ENCODE assay signal across 21 cellular contexts in genomic region chr7:140734096-140734495, GRCh38.
"Had no signal": no experiment of that assay in that cellular context is flagged by ENCODE, and none has a peak within 500 bp of the region (broad histone marks: within the 10 kb centered on the region; RNA-seq: fewer than 3 reads in every experiment).

No MANE protein-coding gene starts in this region.

- H3K4me3 ChIP-seq: lung, pancreas had no signal

- H3K9me3 Mint-ChIP-seq: dendritic cell treated with granulocyte-macrophage colony-stimulating factor and Interleukin-4, amounts not matched to agents 40 ng/mL and 50 ng/mL, for 4 days; effector memory CD8-positive, alpha-beta T cell; natural killer cell treated with Interleukin-12 subunit alpha and Interleukin-12 subunit beta and Interleukin-15 and Interleukin-18, amount 100 ng/mL, for 72 hours had no signal

- H3K9me3 ChIP-seq: pancreas had no signal

- DNase-seq: effector memory CD8-positive, alpha-beta T cell; erythroblast; foreskin keratinocyte; head of caudate nucleus; hippocampal formation; left colon; left ventricle myocardium superior; mesenchymal stem cell; midbrain; occipital lobe; pancreas; right cardiac atrium; small intestine; stimulated activated CD4-positive, alpha-beta T cell treated with anti-CD3 and anti-CD28 coated beads, Interleukin-12 subunit alpha, Interleukin-12 subunit beta, amount 100 ng/mL, for 4 hours; stimulated activated naive CD4-positive, alpha-beta T cell treated with Interleukin-2 at 50 U/mL for 16 hours; trophoblast cell had no signal

- ATAC-seq: effector memory CD8-positive, alpha-beta T cell; foreskin keratinocyte; left colon; left ventricle myocardium superior; natural killer cell treated with Interleukin-12 subunit alpha and Interleukin-12 subunit beta and Interleukin-15 and Interleukin-18, amount 100 ng/mL, for 72 hours; pancreas; right cardiac atrium had no signal

- H3K27me3 Mint-ChIP-seq: dendritic cell treated with granulocyte-macrophage colony-stimulating factor and Interleukin-4, amounts not matched to agents 40 ng/mL and 50 ng/mL, for 4 days; effector memory CD8-positive, alpha-beta T cell; natural killer cell treated with Interleukin-12 subunit alpha and Interleukin-12 subunit beta and Interleukin-15 and Interleukin-18, amount 100 ng/mL, for 72 hours; progenitor cell of endocrine pancreas had no signal

- FAIRE-seq: endothelial cell of umbilical vein had no signal

- H3K4me3 Mint-ChIP-seq: dendritic cell treated with granulocyte-macrophage colony-stimulating factor and Interleukin-4, amounts not matched to agents 40 ng/mL and 50 ng/mL, for 4 days; effector memory CD8-positive, alpha-beta T cell; natural killer cell treated with Interleukin-12 subunit alpha and Interleukin-12 subunit beta and Interleukin-15 and Interleukin-18, amount 100 ng/mL, for 72 hours had no signal

- H3K4me1 ChIP-seq: foreskin keratinocyte, pancreas had no signal

- H3K27ac Mint-ChIP-seq: dendritic cell treated with granulocyte-macrophage colony-stimulating factor and Interleukin-4, amounts not matched to agents 40 ng/mL and 50 ng/mL, for 4 days; natural killer cell treated with Interleukin-12 subunit alpha and Interleukin-12 subunit beta and Interleukin-15 and Interleukin-18, amount 100 ng/mL, for 72 hours; progenitor cell of endocrine pancreas had no signal

- H3K27ac ChIP-seq: foreskin keratinocyte, pancreas had no signal

- H3K27me3 ChIP-seq: foreskin keratinocyte, pancreas had no signal
